8 cellular contexts compared by ENCODE assay signal in genomic region chr1:161021959-161022332, GRCh38. TPM values are rescaled to one million over a fixed set of nuclear protein-coding genes. Genes with fewer than 3 reads are reported as not detected.
A peak's percentile ranks its signal among the peaks of the same experiment; 100 is the strongest.
DNase-seq lines count a peak whose midpoint lies in the region; ATAC-seq and TF ChIP-seq lines count a peak whose summit lies in the region.

No MANE protein-coding gene starts in this region.

- no peak for TF ChIP-seq RAD21 in IMR-90 (IDR thresholded peaks at IDR 0.05; ENCODE audit: low read length)

- CTCF ChIA-PET in IMR-90 (lab: Yijun Ruan, JAX) = no interaction called here
- CTCF ChIA-PET in GM10248 (lab: Yijun Ruan, JAX) = interaction anchor here (0.5 to 1.9 kb wide), 8 partner anchors 16 to 217 kb away, joined by 3 to 11 read pairs (median 4); partner anchors contain the start of gene TSTD1

- no peak overlapping the region for H3K4me2 ChIP-seq in IMR-90 (ENCODE audit: low read depth, low read length)

- no peaks in the 10 kb centered on the region for H3K9me3 Mint-ChIP-seq in brain
- no peaks in the 10 kb centered on the region for H3K9me3 Mint-ChIP-seq in mesothelial cell of epicardium

- BruUV-seq in IMR-90 (replicated peaks; lab: Mats Ljungman, UMichigan) = no TSS peak

- H3K4me1 Mint-ChIP-seq in brain = peaks cover 23% of the 10 kb centered on the region
- H3K4me1 Mint-ChIP-seq in mesothelial cell of epicardium = peaks cover 40% of the 10 kb centered on the region

- no peak overlapping the region for H4K5ac ChIP-seq in IMR-90 (ENCODE audit: low read depth, low read length)

- WGBS in IMR-90 (ENCODE audit: extremely low coverage in 2 of 2, insufficient read length in 1 of 2), 2 experiments = no CpG with 5 or more reads among the region's 2 CpGs

- ATAC-seq in IMR-90 (ENCODE audit: low read depth) (peak; percentile 38), HG02852 (IDR thresholded peaks at IDR 0.05; ENCODE audit: unreplicated experiment) (no peak), GM18520 (IDR thresholded peaks at IDR 0.05; ENCODE audit: unreplicated experiment) (no peak)

- H2BK20ac ChIP-seq in IMR-90 (ENCODE audit: low read depth, low read length) = no peak overlapping the region

- no peaks in the 10 kb centered on the region for H4K20me1 ChIP-seq in IMR-90 (ENCODE audit: insufficient read depth, low read length)

- H3K27ac ChIP-seq in C4-2B = peak overlapping the region; percentile 86
- no peak overlapping the region for H3K27ac ChIP-seq in IMR-90 (ENCODE audit: insufficient read depth, low read length)

- H3K27ac Mint-ChIP-seq in brain = no peak overlapping the region
- peak overlapping the region; percentile 100 for H3K27ac Mint-ChIP-seq in mesothelial cell of epicardium

- no peaks in the 10 kb centered on the region for H3K36me3 ChIP-seq in IMR-90 (ENCODE audit: control insufficient read depth, insufficient read depth, low read length)

- peaks cover 3% of the 10 kb centered on the region; the same call in 1 of the 2 replicates for H3K4me1 ChIP-seq in IMR-90 (ENCODE audit: control insufficient read depth, insufficient read depth, low read length)

- H2BK15ac ChIP-seq in IMR-90 (ENCODE audit: low read depth, low read length) = no peak overlapping the region

- H3K4me3 Mint-ChIP-seq in brain = peak overlapping the region; percentile 86 to 92 (median 88)
- peak overlapping the region; percentile 86 for H3K4me3 Mint-ChIP-seq in mesothelial cell of epicardium

- H3K9me3 ChIP-seq in IMR-90 (ENCODE audit: control insufficient read depth, insufficient read depth, low read length) = no peaks in the 10 kb centered on the region

- no peak overlapping the region for H2BK120ac ChIP-seq in IMR-90 (ENCODE audit: low read depth, low read length)

- DNase-seq in IMR-90 (peak; percentile 33), mesothelial cell of epicardium (ENCODE audit: low spot score in 2 of 2, unreplicated experiment in 2 of 2) (no peak), GM10248 (ENCODE audit: extremely low spot score) (no peak), NCI-H446 treated with DMSO at 0.1 percent for 48 hours (lab: John Stamatoyannopoulos, UW) (no peak)

- H4K8ac ChIP-seq in IMR-90 (ENCODE audit: low read depth in 2 of 2, low read length in 2 of 2) = no peak overlapping the region

- in situ Hi-C loops in IMR-90 (cut with MboI; ENCODE audit: low sequenced_read_pairs) = no loop called here

- no peak for TF ChIP-seq POLR2A in IMR-90 (IDR thresholded peaks at IDR 0.05; ENCODE audit: low read depth, low read length)

- H2AFZ ChIP-seq in IMR-90 (replicated peaks; ENCODE audit: low read length, poor library complexity) = no peak overlapping the region

- peaks cover under 1% of the 10 kb centered on the region for H3K36me3 Mint-ChIP-seq in brain
- H3K36me3 Mint-ChIP-seq in mesothelial cell of epicardium = no peaks in the 10 kb centered on the region

- no peak overlapping the region for H3K4me3 ChIP-seq in IMR-90 (ENCODE audit: insufficient read depth, low read depth, low read length)

- TF ChIP-seq CTCF in C4-2B (conservative IDR thresholded peaks at IDR 0.05) (no peak), IMR-90 (conservative IDR thresholded peaks at IDR 0.05; ENCODE audit: low read depth, low read length) (no peak), brain (conservative IDR thresholded peaks at IDR 0.05) (no peak), mesothelial cell of epicardium (IDR thresholded peaks at IDR 0.05; ENCODE audit: unreplicated experiment) (no peak), GM10248 (IDR thresholded peaks at IDR 0.05; ENCODE audit: control extremely low read depth, extremely low read depth, low read depth, missing control alignments) (no peak)

- H2BK5ac ChIP-seq in IMR-90 (ENCODE audit: low read depth, low read length, poor library complexity, severe bottlenecking) = no peak overlapping the region

- dilution Hi-C loops in IMR-90 (cut with HindIII; ENCODE audit: low sequenced_read_pairs, unreplicated experiment) = no loop called here

- POLR2A ChIA-PET in IMR-90 (lab: Charles Lee; ENCODE audit: unreplicated experiment) (no interaction called here), GM10248 (lab: Yijun Ruan, JAX) (interaction anchor here (2.3 kb wide), 1 partner anchor 24 kb away, joined by 13 read pairs; the partner anchor contains the start of gene USF1)

- H3K27me3 Mint-ChIP-seq in brain (peaks cover 54% of the 10 kb centered on the region), mesothelial cell of epicardium (ENCODE audit: low read depth) (peaks cover 8% of the 10 kb centered on the region)

- H2AK9ac ChIP-seq in IMR-90 (replicated peaks; ENCODE audit: low read depth, low read length, poor library complexity) = no peak overlapping the region

- no peak overlapping the region for H3K18ac ChIP-seq in IMR-90 (ENCODE audit: low read depth, low read length)

- H3K9me1 ChIP-seq in IMR-90 (ENCODE audit: insufficient read depth, low read length) = peaks cover 6% of the 10 kb centered on the region; the same call in 1 of the 2 replicates

- H3K27me3 ChIP-seq in IMR-90 (ENCODE audit: control insufficient read depth, insufficient read depth, low read length) = peaks cover 28% of the 10 kb centered on the region

- no peak overlapping the region for H3K56ac ChIP-seq in IMR-90 (ENCODE audit: extremely low read depth, insufficient read depth, low read length)

- no peaks in the 10 kb centered on the region for H3K79me1 ChIP-seq in IMR-90 (ENCODE audit: low read depth in 1 of 2, low read length in 2 of 2)

- intact Hi-C loops in IMR-90 (cut with micrococcal nuclease) = no loop called here

- no peak overlapping the region for H3K4ac ChIP-seq in IMR-90 (ENCODE audit: low read depth, low read length)

- no peak overlapping the region for H2AK5ac ChIP-seq in IMR-90 (ENCODE audit: low read depth, low read length)

- H3K14ac ChIP-seq in IMR-90 (replicated peaks; ENCODE audit: low read depth, low read length) = no peak overlapping the region

- H3K23ac ChIP-seq in IMR-90 (ENCODE audit: low read depth, low read length) = no peak overlapping the region

- H4K91ac ChIP-seq in IMR-90 (ENCODE audit: insufficient read depth, low read depth, low read length) = no peak overlapping the region

- no peak overlapping the region for H3K9ac ChIP-seq in IMR-90 (ENCODE audit: low read depth, low read length)

TF ChIP-seq in IMR-90, 13 proteins besides CTCF, POLR2A, EP300 and RAD21:
- TF ChIP-seq CHD1 (IDR thresholded peaks at IDR 0.05; ENCODE audit: low read depth, low read length) (no peak), MAFK (IDR thresholded peaks at IDR 0.05; ENCODE audit: low read depth, low read length) (no peak), BHLHE40 (IDR thresholded peaks at IDR 0.05; ENCODE audit: low read depth, low read length) (no peak), FOS (IDR thresholded peaks at IDR 0.05; ENCODE audit: low read depth, low read length) (no peak), MAZ (IDR thresholded peaks at IDR 0.05; ENCODE audit: borderline replicate concordance, low read depth, low read length) (no peak), ELK1 (IDR thresholded peaks at IDR 0.05; ENCODE audit: borderline replicate concordance, low read depth, low read length) (no peak), CEBPB (IDR thresholded peaks at IDR 0.05; ENCODE audit: low read depth, low read length) (no peak), SMC3 (IDR thresholded peaks at IDR 0.05; ENCODE audit: low read depth, low read length) (no peak)

RNA-seq across cellular contexts. Expression of gene F11R, which starts 1.0 kb away (rescaled TPM):
- total RNA-seq in IMR-90 (2012; rRNA removed) = 0.83 and 2.2 TPM in 2 replicates
- polyA plus RNA-seq in IMR-90 (2012; rRNA removed) = 0.47 and 0.79 TPM in 2 replicates
- 0.78 and 2.0 TPM in 2 replicates for polyA plus RNA-seq in IMR-90 (2012; cell fraction: cytosol; rRNA removed)
- 0.44 and 0.60 TPM in 2 replicates for polyA plus RNA-seq in IMR-90 (2012; cell fraction: nucleus; rRNA removed; ENCODE audit: low replicate concordance)
- 148 TPM for polyA plus RNA-seq in brain (ENCODE audit: insufficient read depth, low read depth, low replicate concordance)
- 114 to 132 TPM (median 122 TPM) in 3 replicates for total RNA-seq in mesothelial cell of epicardium

RNA-seq across cellular contexts. Expression of gene TSTD1, which starts 16.8 kb away (rescaled TPM):
- not detected in 2 replicates for total RNA-seq in IMR-90 (2012; rRNA removed)
- polyA plus RNA-seq in IMR-90 (2012; rRNA removed) = 0.21 TPM in 1 of 2 replicates, not detected in the other
- polyA plus RNA-seq in IMR-90 (2012; cell fraction: cytosol; rRNA removed) = 0.49 TPM in 1 of 2 replicates, not detected in the other
- polyA plus RNA-seq in IMR-90 (2012; cell fraction: nucleus; rRNA removed; ENCODE audit: low replicate concordance) = 0.25 and 0.46 TPM in 2 replicates
- 134 TPM for polyA plus RNA-seq in brain (ENCODE audit: insufficient read depth, low read depth, low replicate concordance)
- total RNA-seq in mesothelial cell of epicardium = 53.2 to 60.3 TPM (median 53.7 TPM) in 3 replicates

RNA-seq across cellular contexts. Expression of gene USF1, which starts 23.8 kb away (rescaled TPM):
- 62.2 and 78.9 TPM in 2 replicates for total RNA-seq in IMR-90 (2012; rRNA removed)
- polyA plus RNA-seq in IMR-90 (2012; rRNA removed) = 34.6 and 37.1 TPM in 2 replicates
- polyA plus RNA-seq in IMR-90 (2012; cell fraction: cytosol; rRNA removed) = 14.0 and 18.6 TPM in 2 replicates
- polyA plus RNA-seq in IMR-90 (2012; cell fraction: nucleus; rRNA removed; ENCODE audit: low replicate concordance) = 122 and 130 TPM in 2 replicates
- 34.8 TPM for polyA plus RNA-seq in brain (ENCODE audit: insufficient read depth, low read depth, low replicate concordance)
- total RNA-seq in mesothelial cell of epicardium = 66.4 to 68.0 TPM (median 66.6 TPM) in 3 replicates

RNA-seq across cellular contexts. Expression of gene ARHGAP30, which starts 47.7 kb away (rescaled TPM):
- total RNA-seq in IMR-90 (2012; rRNA removed) (not detected in 2 replicates), mesothelial cell of epicardium (1.4 to 1.9 TPM (median 1.6 TPM) in 3 replicates)
- polyA plus RNA-seq in IMR-90 (2012; rRNA removed) (0.02 and 0.03 TPM in 2 replicates), brain (ENCODE audit: insufficient read depth, low read depth, low replicate concordance) (0.93 TPM)
- polyA plus RNA-seq in IMR-90 (2012; cell fraction: cytosol; rRNA removed) = not detected in 2 replicates
- 0.05 TPM in 1 of 2 replicates, not detected in the other for polyA plus RNA-seq in IMR-90 (2012; cell fraction: nucleus; rRNA removed; ENCODE audit: low replicate concordance)

Comparison
In these comparisons a context has a peak if more than half of its experiments do, and no peak if none do; other contexts are left out.
1. RNA of gene F11R, which starts 1.0 kb away (total RNA-seq): 114 to 132 TPM in mesothelial cell of epicardium; 0.83 to 2.2 TPM in IMR-90; every median in the first group is over 10 times any median in the second.
2. RNA of gene TSTD1, which starts 16.8 kb away (total RNA-seq): 53.2 to 60.3 TPM in mesothelial cell of epicardium; not detected in IMR-90; every median in the first group is over 10 times any median in the second.